Comparison of ENCODE assay signal across 17 cellular contexts in genomic region chr12:87200289-87200979, GRCh38.
DNase-seq lines count a peak whose midpoint lies in the region; ATAC-seq and TF ChIP-seq lines count a peak whose summit lies in the region.
"Had no signal": no experiment of that assay in that cellular context is flagged by ENCODE, and none has a peak within 500 bp of the region (broad histone marks: within the 10 kb centered on the region; RNA-seq: fewer than 3 reads in every experiment).

No MANE protein-coding gene starts in this region.

- H3K4me1 Mint-ChIP-seq in MCF 10A (ENCODE audit: insufficient read depth, unreplicated experiment), result no peaks in the 10 kb centered on the region
- no peaks in the 10 kb centered on the region for H3K4me1 Mint-ChIP-seq in GM23338
- H3K4me1 Mint-ChIP-seq: CD14-positive monocyte had no signal

- H3F3A ChIP-seq in GM23338 (replicated peaks; ENCODE audit: low read depth), result no peaks in the 10 kb centered on the region

- H3K27ac ChIP-seq in mammary epithelial cell (ENCODE audit: insufficient read depth, low read depth, low read length), result no peak overlapping the region
- no peak overlapping the region for H3K27ac ChIP-seq in GM23338 (ENCODE audit: low read depth)
- no peak overlapping the region for H3K27ac ChIP-seq in epithelial cell of prostate
- H3K27ac ChIP-seq: 22Rv1, GM23248 had no signal

- in situ Hi-C loops in mammary epithelial cell (cut with MboI; ENCODE audit: low sequenced_read_pairs in 2 of 2), result no loop called here

- no peaks in the 10 kb centered on the region for H3K79me2 ChIP-seq in mammary epithelial cell (ENCODE audit: insufficient read depth, low read length)
- no peaks in the 10 kb centered on the region for H3K79me2 ChIP-seq in GM23338 (replicated peaks; ENCODE audit: insufficient read depth)

- H3K4me3 ChIP-seq in mammary epithelial cell (replicated peaks in 1 of 3; ENCODE audit: insufficient read depth in 1 of 3, low read depth in 2 of 3, low read length in 3 of 3), result no peak overlapping the region
- H3K4me3 ChIP-seq in GM23338, result no peak overlapping the region
- H3K4me3 ChIP-seq: GM23248 had no signal

- 100% methylated on average over 1 of the region's 1 CpG for WGBS in mammary epithelial cell (ENCODE audit: low coverage, missing lambda C conversion rate)

- H3K4me2 ChIP-seq in mammary epithelial cell (ENCODE audit: insufficient read depth, low read depth, low read length) (no peak overlapping the region), GM23338 (no peak overlapping the region)

- H2AFZ ChIP-seq in mammary epithelial cell (ENCODE audit: low read depth, low read length) (peak overlapping the region; percentile 36), GM23338 (peak overlapping the region; percentile 52; the same call in 1 of the 2 replicates)
- H2AFZ ChIP-seq: GM23248 had no signal

- H3K36me3 Mint-ChIP-seq in MCF 10A (ENCODE audit: insufficient read depth, unreplicated experiment), result no peaks in the 10 kb centered on the region
- H3K36me3 Mint-ChIP-seq in GM23338 (ENCODE audit: low read depth), result no peaks in the 10 kb centered on the region
- H3K36me3 Mint-ChIP-seq: CD14-positive monocyte; CD8-positive, alpha-beta T cell had no signal

- CTCF ChIA-PET in mammary epithelial cell (lab: Charles Lee; ENCODE audit: low non-redundant PET) (no interaction called here), MCF 10A (lab: Yijun Ruan, JAX) (no interaction called here)

- no peaks in the 10 kb centered on the region for H3K36me3 ChIP-seq in mammary epithelial cell (ENCODE audit: insufficient read depth, low read length)
- H3K36me3 ChIP-seq in GM23338 (ENCODE audit: insufficient read depth), result no peaks in the 10 kb centered on the region

- no peak for ATAC-seq in GM23338
- ATAC-seq: CD8-positive, alpha-beta T cell had no signal

- POLR2A ChIA-PET in MCF 10A (lab: Yijun Ruan, JAX), result no interaction called here

- DNase-seq in mammary epithelial cell (peak; percentile 41), MCF 10A (ENCODE audit: unreplicated experiment) (no peak), GM23338 (ENCODE audit: low spot score) (no peak), epithelial cell of prostate (ENCODE audit: low read depth, low spot score) (peak; percentile 0), islet precursor cell (peak; percentile 72), NCI-H1436 treated with DMSO at 0.1 percent for 48 hours (lab: John Stamatoyannopoulos, UW) (no peak), NCI-H748 (lab: John Stamatoyannopoulos, UW; ENCODE audit: unreplicated experiment) (no peak), GM19238 (ENCODE audit: insufficient read length, low spot score) (no peak)
- DNase-seq: CD8-positive, alpha-beta T cell; COR-L47; DMS153; DMS79 treated with DMSO at 0.1 percent for 48 hours; EL; GM23248; H9 had no signal

- dilution Hi-C loops in mammary epithelial cell (cut with HindIII; ENCODE audit: low sequenced_read_pairs), result no loop called here

- H3K27me3 Mint-ChIP-seq in MCF 10A (ENCODE audit: insufficient read depth, unreplicated experiment), result no peaks in the 10 kb centered on the region
- H3K27me3 Mint-ChIP-seq in GM23338 (ENCODE audit: insufficient read depth, low read depth, poor library complexity), result no peaks in the 10 kb centered on the region

- H3K27ac Mint-ChIP-seq in MCF 10A (ENCODE audit: low read depth, unreplicated experiment) (no peak overlapping the region), GM23338 (no peak overlapping the region)
- H3K27ac Mint-ChIP-seq: CD14-positive monocyte; CD8-positive, alpha-beta T cell; H9 had no signal

- no peaks in the 10 kb centered on the region for H3K4me1 ChIP-seq in mammary epithelial cell (ENCODE audit: insufficient read depth, low read length)
- H3K4me1 ChIP-seq in GM23338 (ENCODE audit: insufficient read depth), result no peaks in the 10 kb centered on the region

- no peaks in the 10 kb centered on the region for H3K27me3 ChIP-seq in mammary epithelial cell (ENCODE audit: insufficient read depth, low read length)
- no peaks in the 10 kb centered on the region for H3K27me3 ChIP-seq in GM23338 (ENCODE audit: insufficient read depth)

- H3K9me2 ChIP-seq in GM23338 (ENCODE audit: insufficient read depth), result 0 out of 2 replicates have a peak, but pooled peaks cover 6% of the 10 kb centered on the region

- H3K9me3 ChIP-seq in mammary epithelial cell (replicated peaks; ENCODE audit: insufficient read depth, low read length), result no peaks in the 10 kb centered on the region

- H3K9me3 Mint-ChIP-seq in MCF 10A (ENCODE audit: unreplicated experiment) (no peaks in the 10 kb centered on the region), GM23338 (no peaks in the 10 kb centered on the region)
- H3K9me3 Mint-ChIP-seq: H9 had no signal

- BruUV-seq in mammary epithelial cell (replicated peaks; lab: Mats Ljungman, UMichigan) (no TSS peak), MCF 10A (replicated peaks; lab: Mats Ljungman, UMichigan) (no TSS peak)

- H3K9ac ChIP-seq in mammary epithelial cell (ENCODE audit: insufficient read depth, low read length), result no peak overlapping the region
- H3K9ac ChIP-seq: GM23248 had no signal

- TF ChIP-seq CTCF in mammary epithelial cell (conservative IDR thresholded peaks at IDR 0.05 in 1 of 2, IDR thresholded peaks at IDR 0.05 in 1 of 2; ENCODE audit: extremely low read depth in 1 of 2, insufficient read depth in 1 of 2, low read depth in 1 of 2, low read length in 2 of 2) (no peak), MCF 10A (IDR thresholded peaks at IDR 0.05; ENCODE audit: unreplicated experiment) (no peak), GM23338 (conservative IDR thresholded peaks at IDR 0.05; ENCODE audit: low read depth in 2 of 2) (no peak)

- H4K20me1 ChIP-seq in mammary epithelial cell (ENCODE audit: insufficient read depth, low read length) (no peaks in the 10 kb centered on the region), GM23338 (replicated peaks; ENCODE audit: insufficient read depth) (no peaks in the 10 kb centered on the region)

- intact Hi-C loops in mammary epithelial cell (cut with micrococcal nuclease) (no loop called here), MCF 10A (cut with micrococcal nuclease) (no loop called here)

- H3K4me3 Mint-ChIP-seq in MCF 10A (ENCODE audit: unreplicated experiment), result no peak overlapping the region
- no peak overlapping the region for H3K4me3 Mint-ChIP-seq in GM23338
- H3K4me3 Mint-ChIP-seq: CD14-positive monocyte; CD8-positive, alpha-beta T cell; H9 had no signal

TF ChIP-seq in GM23338, 12 proteins besides CTCF, POLR2A, EP300 and RAD21 (continues in another document):
- TF ChIP-seq REST (IDR thresholded peaks at IDR 0.05; ENCODE audit: unreplicated experiment), result no peak
- TF ChIP-seq CREB1 (CRISPR knock-in tag; IDR thresholded peaks at IDR 0.05; ENCODE audit: low read depth), result no peak
- TF ChIP-seq EZH2phosphoT487 (IDR thresholded peaks at IDR 0.05; ENCODE audit: unreplicated experiment), result no peak
- TF ChIP-seq POLR2AphosphoS5 (IDR thresholded peaks at IDR 0.05; ENCODE audit: low read depth), result no peak
- no peak for TF ChIP-seq EZH2 (IDR thresholded peaks at IDR 0.05; ENCODE audit: low read depth, unreplicated experiment)
- no peak for TF ChIP-seq ETS1 (IDR thresholded peaks at IDR 0.05)
- TF ChIP-seq ZNF114 (CRISPR knock-in tag; IDR thresholded peaks at IDR 0.05), result no peak

Comparison
In these comparisons a context has a peak if more than half of its experiments do, and no peak if none do; other contexts are left out.
1. DNase-seq: peak in mammary epithelial cell (single experiment), epithelial cell of prostate (single experiment) and islet precursor cell (single experiment); none in MCF 10A (single experiment), GM23338 (single experiment), NCI-H1436 treated with DMSO at 0.1 percent for 48 hours (single experiment), NCI-H748 (single experiment) and GM19238 (single experiment).